13 cellular contexts compared by ENCODE assay signal in genomic region chr17:70171159-70171558, GRCh38. TPM values are rescaled to one million over a fixed set of nuclear protein-coding genes. Genes with fewer than 3 reads are reported as not detected.
DNase-seq lines count a peak whose midpoint lies in the region; ATAC-seq and TF ChIP-seq lines count a peak whose summit lies in the region.
"Had no signal": no experiment of that assay in that cellular context is flagged by ENCODE, and none has a peak within 500 bp of the region (broad histone marks: within the 10 kb centered on the region; RNA-seq: fewer than 3 reads in every experiment).

No MANE protein-coding gene starts in this region.

- H3K27ac ChIP-seq in BLaER1 (peak overlapping the region; percentile 97; the same call in 1 of the 2 replicates), esophagus muscularis mucosa (replicated peaks in 1 of 4) (no peak overlapping the region), neural progenitor cell (no peak overlapping the region)
- H3K27ac ChIP-seq: SJCRH30 had no signal

- peaks cover 44% of the 10 kb centered on the region for H4K20me1 ChIP-seq in BLaER1
- no peaks in the 10 kb centered on the region for H4K20me1 ChIP-seq in neural progenitor cell (ENCODE audit: low read depth)

- peaks cover 44% of the 10 kb centered on the region for H3K4me1 Mint-ChIP-seq in neural progenitor cell

- peak; percentile 67 for DNase-seq in NCI-H2107 treated with DMSO at 0.1 percent for 48 hours (lab: John Stamatoyannopoulos, UW; ENCODE audit: unreplicated experiment)
- DNase-seq in esophagus muscularis mucosa (ENCODE audit: extremely low spot score), result no peak
- no peak for DNase-seq in neural progenitor cell (ENCODE audit: low spot score)
- DNase-seq in NCI-H146 treated with DMSO at 0.1 percent for 48 hours (lab: John Stamatoyannopoulos, UW; ENCODE audit: unreplicated experiment), result no peak
- no peak for DNase-seq in activated CD4-positive, alpha-beta T cell treated with anti-CD3 and anti-CD28 coated beads, Interleukin-2, amount 50 U/mL, for 48 hours
- DNase-seq: activated CD4-positive, CD25-positive, alpha-beta regulatory T cell; activated T-cell treated with anti-CD3 and anti-CD28 coated beads, Interleukin-2, amount 50 U/mL, for 1 hour; CD8-positive, alpha-beta memory T cell; KBM-7; SJCRH30 had no signal

- peaks cover 3% of the 10 kb centered on the region for H3K36me3 Mint-ChIP-seq in neural progenitor cell
- H3K36me3 Mint-ChIP-seq: CD8-positive, alpha-beta memory T cell had no signal

- TF ChIP-seq EP300 in esophagus muscularis mucosa (IDR thresholded peaks at IDR 0.05), result no peak

- H3K27ac Mint-ChIP-seq in neural progenitor cell, result no peak overlapping the region

- H3K27me3 Mint-ChIP-seq in neural progenitor cell (ENCODE audit: insufficient read depth, low read depth), result peaks cover 6% of the 10 kb centered on the region

- peaks cover 60% of the 10 kb centered on the region for H3K4me1 ChIP-seq in BLaER1
- peaks cover 0 to 38% (median 18%) of the 10 kb centered on the region in 4 donors for H3K4me1 ChIP-seq in esophagus muscularis mucosa
- H3K4me1 ChIP-seq in neural progenitor cell, result peaks cover 8% of the 10 kb centered on the region
- H3K4me1 ChIP-seq: SJCRH30 had no signal

- H3K79me2 ChIP-seq in neural progenitor cell (ENCODE audit: low read depth), result no peaks in the 10 kb centered on the region

- ATAC-seq in HG03097 (IDR thresholded peaks at IDR 0.05; ENCODE audit: low FRiP score, unreplicated experiment) (no peak), HG03460 (IDR thresholded peaks at IDR 0.05; ENCODE audit: unreplicated experiment) (no peak)

- peak overlapping the region; percentile 5 for H3K4me3 Mint-ChIP-seq in neural progenitor cell

- H2AFZ ChIP-seq in neural progenitor cell (replicated peaks), result no peak overlapping the region

- H3K4me2 ChIP-seq in BLaER1 (peak overlapping the region; percentile 76), neural progenitor cell (no peak overlapping the region)

- no peak for TF ChIP-seq POLR2A in esophagus muscularis mucosa (IDR thresholded peaks at IDR 0.05; ENCODE audit: low read depth)

- no peak for TF ChIP-seq CTCF in esophagus muscularis mucosa (IDR thresholded peaks at IDR 0.05)
- TF ChIP-seq CTCF in neural progenitor cell (IDR thresholded peaks at IDR 0.05), result no peak

- H3F3A ChIP-seq in neural progenitor cell (ENCODE audit: low read depth), result no peaks in the 10 kb centered on the region

- H3K9ac ChIP-seq in BLaER1 (peak overlapping the region; percentile 93), neural progenitor cell (no peak overlapping the region)

- peak overlapping the region; percentile 75 for H3K4me3 ChIP-seq in BLaER1
- peak overlapping the region in 3 of 4 donors; percentile 72 to 80 (median 77) for H3K4me3 ChIP-seq in esophagus muscularis mucosa
- H3K4me3 ChIP-seq in neural progenitor cell, result no peak overlapping the region
- H3K4me3 ChIP-seq: SJCRH30 had no signal

- no peaks in the 10 kb centered on the region for H3K9me3 Mint-ChIP-seq in neural progenitor cell

- intact Hi-C loops in esophagus muscularis mucosa (cut with DNase I), result no loop called here

- H3K9me3 ChIP-seq in BLaER1 (peaks cover 8% of the 10 kb centered on the region; the same call in 1 of the 2 replicates), esophagus muscularis mucosa (no peaks in the 10 kb centered on the region), neural progenitor cell (ENCODE audit: low read depth) (no peaks in the 10 kb centered on the region)
- H3K9me3 ChIP-seq: SJCRH30 had no signal

- H3K36me3 ChIP-seq in BLaER1 (peaks cover 26% of the 10 kb centered on the region), esophagus muscularis mucosa (peaks cover 0 to 16% (median 7%) of the 10 kb centered on the region in 4 donors), neural progenitor cell (no peaks in the 10 kb centered on the region)
- H3K36me3 ChIP-seq: SJCRH30 had no signal

- WGBS in esophagus muscularis mucosa, result 77% methylated on average over 5 of the region's 5 CpGs

- H3K27me3 ChIP-seq in BLaER1, result no peaks in the 10 kb centered on the region
- H3K27me3 ChIP-seq in esophagus muscularis mucosa, result no peaks in the 10 kb centered on the region
- peaks cover 53% of the 10 kb centered on the region for H3K27me3 ChIP-seq in neural progenitor cell

RNA-seq across cellular contexts. Expression of gene KCNJ2, which starts 1.8 kb away (rescaled TPM):
- total RNA-seq in esophagus muscularis mucosa (10 to 100 TPM in 1 of 4 donors, 1 to 10 TPM in 3; 2.9 to 11.2 (median 6.7) TPM), neural progenitor cell (ENCODE audit: low replicate concordance) (0.62 and 1.1 TPM in 2 replicates)
- total RNA-seq: CD8-positive, alpha-beta memory T cell had no signal
